In the genomic region with DNA sequence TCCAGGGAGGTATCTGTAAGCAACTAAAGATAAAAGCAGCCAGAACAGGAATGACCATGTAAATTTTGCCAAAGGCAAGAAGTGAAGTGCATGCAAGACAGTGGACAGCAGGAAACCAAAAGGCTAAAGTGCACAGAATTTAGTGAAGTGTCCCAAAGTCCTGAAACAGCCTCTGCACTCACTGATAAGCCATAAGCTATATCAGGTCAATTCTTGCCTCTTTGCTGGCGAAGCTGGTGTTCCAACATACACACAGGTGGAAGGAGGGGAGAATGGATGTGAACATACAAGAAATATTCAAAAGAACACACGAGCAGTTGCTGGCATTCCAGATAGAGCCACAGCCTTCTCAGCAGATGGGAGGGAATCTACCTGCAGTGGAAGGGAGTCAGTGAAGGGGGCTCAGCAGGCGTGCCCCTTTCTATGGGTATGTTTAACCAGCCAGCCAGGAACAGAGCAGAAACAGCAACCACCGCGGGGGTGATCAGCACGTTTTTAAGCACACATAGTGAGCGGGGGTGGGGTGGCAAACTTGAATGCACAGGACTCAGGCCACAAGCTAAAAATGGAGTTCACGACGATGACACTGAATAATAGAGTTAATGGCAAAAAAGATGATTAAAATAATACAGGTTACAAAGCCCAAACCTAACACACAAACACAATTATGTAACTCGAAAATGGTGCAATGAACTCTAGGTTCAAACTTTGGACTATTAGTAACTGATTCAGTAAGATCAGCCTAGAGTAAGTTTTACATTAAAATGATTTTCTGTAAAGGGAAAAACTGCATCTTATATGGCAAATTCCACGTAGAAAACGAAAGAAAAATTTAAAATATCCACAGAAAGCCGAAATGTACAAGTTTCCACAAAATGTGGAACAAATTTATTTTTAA, we compare ENCODE assay signal across 1 cellular context.
A peak's percentile ranks its signal among the peaks of the same experiment; 100 is the strongest.
TF ChIP-seq lines count a peak whose summit lies in the region.

No MANE protein-coding gene starts in this region.

TF ChIP-seq in K562, 482 proteins besides CTCF, POLR2A, EP300 and RAD21 (continued from another document and continues in another):
- TF ChIP-seq, protein P1, sequence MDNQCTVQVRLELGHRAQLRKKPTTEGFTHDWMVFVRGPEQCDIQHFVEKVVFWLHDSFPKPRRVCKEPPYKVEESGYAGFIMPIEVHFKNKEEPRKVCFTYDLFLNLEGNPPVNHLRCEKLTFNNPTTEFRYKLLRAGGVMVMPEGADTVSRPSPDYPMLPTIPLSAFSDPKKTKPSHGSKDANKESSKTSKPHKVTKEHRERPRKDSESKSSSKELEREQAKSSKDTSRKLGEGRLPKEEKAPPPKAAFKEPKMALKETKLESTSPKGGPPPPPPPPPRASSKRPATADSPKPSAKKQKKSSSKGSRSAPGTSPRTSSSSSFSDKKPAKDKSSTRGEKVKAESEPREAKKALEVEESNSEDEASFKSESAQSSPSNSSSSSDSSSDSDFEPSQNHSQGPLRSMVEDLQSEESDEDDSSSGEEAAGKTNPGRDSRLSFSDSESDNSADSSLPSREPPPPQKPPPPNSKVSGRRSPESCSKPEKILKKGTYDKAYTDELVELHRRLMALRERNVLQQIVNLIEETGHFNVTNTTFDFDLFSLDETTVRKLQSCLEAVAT (IDR thresholded peaks at IDR 0.05): no peak
- TF ChIP-seq HDAC1 (IDR thresholded peaks at IDR 0.05) (peak in 1 of 2 experiments; percentile 61; a peak in 2 of 4 replicates), ZBTB17 (CRISPR knock-in tag; IDR thresholded peaks at IDR 0.05) (no peak), TCF3 (CRISPR knock-in tag; IDR thresholded peaks at IDR 0.05) (peak; percentile 58), SMC3 (conservative IDR thresholded peaks at IDR 0.05; ENCODE audit: insufficient read depth, low read depth, low read length) (no peak), ESRRB (CRISPR knock-in tag; IDR thresholded peaks at IDR 0.05; ENCODE audit: borderline replicate concordance) (no peak), NR2C1 (IDR thresholded peaks at IDR 0.05) (no peak), NR2C1 (tag; IDR thresholded peaks at IDR 0.05) (peak; percentile 42; the same call in 1 of the 2 replicates), ZKSCAN8 (CRISPR knock-in tag; IDR thresholded peaks at IDR 0.05) (no peak), ARID1B (IDR thresholded peaks at IDR 0.05) (peak; percentile 51; the same call in 1 of the 2 replicates), DPF2 (IDR thresholded peaks at IDR 0.05) (peak; percentile 57; the same call in 1 of the 2 replicates), ZNF507 (tag; conservative IDR thresholded peaks at IDR 0.05) (0 out of 2 replicates have a peak, but pooled peaks have one; percentile 13), SIN3A (IDR thresholded peaks at IDR 0.05; ENCODE audit: borderline replicate concordance in 2 of 2, control insufficient read depth in 1 of 2, low read depth in 2 of 2, low read length in 2 of 2) (peak in 1 of 2 experiments; percentile 65; a peak in 1 of 4 replicates), FOXA3 (CRISPR knock-in tag; conservative IDR thresholded peaks at IDR 0.05 in 1 of 2, IDR thresholded peaks at IDR 0.05 in 1 of 2) (peak in 1 of 2 experiments; percentile 43; a peak in 1 of 4 replicates), ZNF766 (CRISPR knock-in tag; conservative IDR thresholded peaks at IDR 0.05) (no peak), CEBPG (CRISPR knock-in tag; IDR thresholded peaks at IDR 0.05) (no peak), CEBPG (tag; conservative IDR thresholded peaks at IDR 0.05 in 1 of 2, IDR thresholded peaks at IDR 0.05 in 1 of 2) (peak in 1 of 2 experiments; percentile 62; a peak in 2 of 4 replicates), XRCC5 (IDR thresholded peaks at IDR 0.05; ENCODE audit: low read depth, low read length) (no peak), ZNF316 (IDR thresholded peaks at IDR 0.05) (no peak), GTF2E2 (tag; IDR thresholded peaks at IDR 0.05) (no peak), NFE2 (IDR thresholded peaks at IDR 0.05; ENCODE audit: low read depth) (peak; percentile 4; the same call in 1 of the 2 replicates), STAT5A (IDR thresholded peaks at IDR 0.05; ENCODE audit: borderline replicate concordance, low read length) (peak; percentile 17; the same call in 1 of the 2 replicates), ZFP36 (IDR thresholded peaks at IDR 0.05; ENCODE audit: low read depth, low read length, partially characterized antibody) (no peak), ELF1 (tag; IDR thresholded peaks at IDR 0.05) (no peak), ZBTB7A (IDR thresholded peaks at IDR 0.05; ENCODE audit: borderline replicate concordance, control insufficient read depth, low read depth, low read length) (peak; percentile 44; the same call in 1 of the 2 replicates), BCOR (IDR thresholded peaks at IDR 0.05) (peak; percentile 46; the same call in 1 of the 2 replicates), MEIS2 (IDR thresholded peaks at IDR 0.05; ENCODE audit: partially characterized antibody) (no peak), MTF1 (CRISPR knock-in tag; IDR thresholded peaks at IDR 0.05; ENCODE audit: borderline replicate concordance) (no peak), C11orf30 (IDR thresholded peaks at IDR 0.05; ENCODE audit: low read depth) (0 out of 2 replicates have a peak, but pooled peaks have one; percentile 13), CSDE1 (IDR thresholded peaks at IDR 0.05) (no peak), POLR2AphosphoS5 (IDR thresholded peaks at IDR 0.05; ENCODE audit: control insufficient read depth, insufficient read depth, low read depth, low read length) (0 out of 2 replicates have a peak, but pooled peaks have one; percentile 17), YY1 (IDR thresholded peaks at IDR 0.05; ENCODE audit: borderline replicate concordance in 1 of 3, control insufficient read depth in 1 of 3, extremely low read depth in 1 of 3, insufficient read depth in 3 of 3, insufficient read length in 1 of 3, insufficient replicate concordance in 2 of 3, low read depth in 1 of 3, low read length in 2 of 3) (peak in 2 of 3 experiments; percentile 51 to 69)
- TF ChIP-seq, protein P2, sequence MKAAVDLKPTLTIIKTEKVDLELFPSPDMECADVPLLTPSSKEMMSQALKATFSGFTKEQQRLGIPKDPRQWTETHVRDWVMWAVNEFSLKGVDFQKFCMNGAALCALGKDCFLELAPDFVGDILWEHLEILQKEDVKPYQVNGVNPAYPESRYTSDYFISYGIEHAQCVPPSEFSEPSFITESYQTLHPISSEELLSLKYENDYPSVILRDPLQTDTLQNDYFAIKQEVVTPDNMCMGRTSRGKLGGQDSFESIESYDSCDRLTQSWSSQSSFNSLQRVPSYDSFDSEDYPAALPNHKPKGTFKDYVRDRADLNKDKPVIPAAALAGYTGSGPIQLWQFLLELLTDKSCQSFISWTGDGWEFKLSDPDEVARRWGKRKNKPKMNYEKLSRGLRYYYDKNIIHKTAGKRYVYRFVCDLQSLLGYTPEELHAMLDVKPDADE (conservative IDR thresholded peaks at IDR 0.05; ENCODE audit: control insufficient read depth, low read depth, low read length): no peak
- TF ChIP-seq, protein P3, sequence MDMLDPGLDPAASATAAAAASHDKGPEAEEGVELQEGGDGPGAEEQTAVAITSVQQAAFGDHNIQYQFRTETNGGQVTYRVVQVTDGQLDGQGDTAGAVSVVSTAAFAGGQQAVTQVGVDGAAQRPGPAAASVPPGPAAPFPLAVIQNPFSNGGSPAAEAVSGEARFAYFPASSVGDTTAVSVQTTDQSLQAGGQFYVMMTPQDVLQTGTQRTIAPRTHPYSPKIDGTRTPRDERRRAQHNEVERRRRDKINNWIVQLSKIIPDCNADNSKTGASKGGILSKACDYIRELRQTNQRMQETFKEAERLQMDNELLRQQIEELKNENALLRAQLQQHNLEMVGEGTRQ (CRISPR knock-in tag; IDR thresholded peaks at IDR 0.05): no peak
- TF ChIP-seq, protein P4, sequence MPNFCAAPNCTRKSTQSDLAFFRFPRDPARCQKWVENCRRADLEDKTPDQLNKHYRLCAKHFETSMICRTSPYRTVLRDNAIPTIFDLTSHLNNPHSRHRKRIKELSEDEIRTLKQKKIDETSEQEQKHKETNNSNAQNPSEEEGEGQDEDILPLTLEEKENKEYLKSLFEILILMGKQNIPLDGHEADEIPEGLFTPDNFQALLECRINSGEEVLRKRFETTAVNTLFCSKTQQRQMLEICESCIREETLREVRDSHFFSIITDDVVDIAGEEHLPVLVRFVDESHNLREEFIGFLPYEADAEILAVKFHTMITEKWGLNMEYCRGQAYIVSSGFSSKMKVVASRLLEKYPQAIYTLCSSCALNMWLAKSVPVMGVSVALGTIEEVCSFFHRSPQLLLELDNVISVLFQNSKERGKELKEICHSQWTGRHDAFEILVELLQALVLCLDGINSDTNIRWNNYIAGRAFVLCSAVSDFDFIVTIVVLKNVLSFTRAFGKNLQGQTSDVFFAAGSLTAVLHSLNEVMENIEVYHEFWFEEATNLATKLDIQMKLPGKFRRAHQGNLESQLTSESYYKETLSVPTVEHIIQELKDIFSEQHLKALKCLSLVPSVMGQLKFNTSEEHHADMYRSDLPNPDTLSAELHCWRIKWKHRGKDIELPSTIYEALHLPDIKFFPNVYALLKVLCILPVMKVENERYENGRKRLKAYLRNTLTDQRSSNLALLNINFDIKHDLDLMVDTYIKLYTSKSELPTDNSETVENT (CRISPR knock-in tag; IDR thresholded peaks at IDR 0.05): no peak
- TF ChIP-seq, protein P5, sequence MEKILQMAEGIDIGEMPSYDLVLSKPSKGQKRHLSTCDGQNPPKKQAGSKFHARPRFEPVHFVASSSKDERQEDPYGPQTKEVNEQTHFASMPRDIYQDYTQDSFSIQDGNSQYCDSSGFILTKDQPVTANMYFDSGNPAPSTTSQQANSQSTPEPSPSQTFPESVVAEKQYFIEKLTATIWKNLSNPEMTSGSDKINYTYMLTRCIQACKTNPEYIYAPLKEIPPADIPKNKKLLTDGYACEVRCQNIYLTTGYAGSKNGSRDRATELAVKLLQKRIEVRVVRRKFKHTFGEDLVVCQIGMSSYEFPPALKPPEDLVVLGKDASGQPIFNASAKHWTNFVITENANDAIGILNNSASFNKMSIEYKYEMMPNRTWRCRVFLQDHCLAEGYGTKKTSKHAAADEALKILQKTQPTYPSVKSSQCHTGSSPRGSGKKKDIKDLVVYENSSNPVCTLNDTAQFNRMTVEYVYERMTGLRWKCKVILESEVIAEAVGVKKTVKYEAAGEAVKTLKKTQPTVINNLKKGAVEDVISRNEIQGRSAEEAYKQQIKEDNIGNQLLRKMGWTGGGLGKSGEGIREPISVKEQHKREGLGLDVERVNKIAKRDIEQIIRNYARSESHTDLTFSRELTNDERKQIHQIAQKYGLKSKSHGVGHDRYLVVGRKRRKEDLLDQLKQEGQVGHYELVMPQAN (IDR thresholded peaks at IDR 0.05; ENCODE audit: borderline replicate concordance): peak; percentile 55
- TF ChIP-seq, protein P6, sequence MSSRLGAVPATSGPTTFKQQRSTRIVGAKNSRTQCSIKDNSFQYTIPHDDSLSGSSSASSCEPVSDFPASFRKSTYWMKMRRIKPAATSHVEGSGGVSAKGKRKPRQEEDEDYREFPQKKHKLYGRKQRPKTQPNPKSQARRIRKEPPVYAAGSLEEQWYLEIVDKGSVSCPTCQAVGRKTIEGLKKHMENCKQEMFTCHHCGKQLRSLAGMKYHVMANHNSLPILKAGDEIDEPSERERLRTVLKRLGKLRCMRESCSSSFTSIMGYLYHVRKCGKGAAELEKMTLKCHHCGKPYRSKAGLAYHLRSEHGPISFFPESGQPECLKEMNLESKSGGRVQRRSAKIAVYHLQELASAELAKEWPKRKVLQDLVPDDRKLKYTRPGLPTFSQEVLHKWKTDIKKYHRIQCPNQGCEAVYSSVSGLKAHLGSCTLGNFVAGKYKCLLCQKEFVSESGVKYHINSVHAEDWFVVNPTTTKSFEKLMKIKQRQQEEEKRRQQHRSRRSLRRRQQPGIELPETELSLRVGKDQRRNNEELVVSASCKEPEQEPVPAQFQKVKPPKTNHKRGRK (tag; IDR thresholded peaks at IDR 0.05): peak; percentile 57; the same call in 1 of the 2 replicates
- TF ChIP-seq, protein P7, sequence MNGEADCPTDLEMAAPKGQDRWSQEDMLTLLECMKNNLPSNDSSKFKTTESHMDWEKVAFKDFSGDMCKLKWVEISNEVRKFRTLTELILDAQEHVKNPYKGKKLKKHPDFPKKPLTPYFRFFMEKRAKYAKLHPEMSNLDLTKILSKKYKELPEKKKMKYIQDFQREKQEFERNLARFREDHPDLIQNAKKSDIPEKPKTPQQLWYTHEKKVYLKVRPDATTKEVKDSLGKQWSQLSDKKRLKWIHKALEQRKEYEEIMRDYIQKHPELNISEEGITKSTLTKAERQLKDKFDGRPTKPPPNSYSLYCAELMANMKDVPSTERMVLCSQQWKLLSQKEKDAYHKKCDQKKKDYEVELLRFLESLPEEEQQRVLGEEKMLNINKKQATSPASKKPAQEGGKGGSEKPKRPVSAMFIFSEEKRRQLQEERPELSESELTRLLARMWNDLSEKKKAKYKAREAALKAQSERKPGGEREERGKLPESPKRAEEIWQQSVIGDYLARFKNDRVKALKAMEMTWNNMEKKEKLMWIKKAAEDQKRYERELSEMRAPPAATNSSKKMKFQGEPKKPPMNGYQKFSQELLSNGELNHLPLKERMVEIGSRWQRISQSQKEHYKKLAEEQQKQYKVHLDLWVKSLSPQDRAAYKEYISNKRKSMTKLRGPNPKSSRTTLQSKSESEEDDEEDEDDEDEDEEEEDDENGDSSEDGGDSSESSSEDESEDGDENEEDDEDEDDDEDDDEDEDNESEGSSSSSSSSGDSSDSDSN (IDR thresholded peaks at IDR 0.05; ENCODE audit: borderline replicate concordance in 1 of 2, low read depth in 2 of 2, low read length in 2 of 2): 0 out of 4 replicates have a peak, but pooled peaks of 1 of the 2 experiments have one; percentile 38
- TF ChIP-seq, protein P8, sequence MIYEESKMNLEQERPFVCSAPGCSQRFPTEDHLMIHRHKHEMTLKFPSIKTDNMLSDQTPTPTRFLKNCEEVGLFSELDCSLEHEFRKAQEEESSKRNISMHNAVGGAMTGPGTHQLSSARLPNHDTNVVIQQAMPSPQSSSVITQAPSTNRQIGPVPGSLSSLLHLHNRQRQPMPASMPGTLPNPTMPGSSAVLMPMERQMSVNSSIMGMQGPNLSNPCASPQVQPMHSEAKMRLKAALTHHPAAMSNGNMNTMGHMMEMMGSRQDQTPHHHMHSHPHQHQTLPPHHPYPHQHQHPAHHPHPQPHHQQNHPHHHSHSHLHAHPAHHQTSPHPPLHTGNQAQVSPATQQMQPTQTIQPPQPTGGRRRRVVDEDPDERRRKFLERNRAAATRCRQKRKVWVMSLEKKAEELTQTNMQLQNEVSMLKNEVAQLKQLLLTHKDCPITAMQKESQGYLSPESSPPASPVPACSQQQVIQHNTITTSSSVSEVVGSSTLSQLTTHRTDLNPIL (CRISPR knock-in tag; IDR thresholded peaks at IDR 0.05): no peak
